16 cellular contexts compared by ENCODE assay signal in the genomic region with DNA sequence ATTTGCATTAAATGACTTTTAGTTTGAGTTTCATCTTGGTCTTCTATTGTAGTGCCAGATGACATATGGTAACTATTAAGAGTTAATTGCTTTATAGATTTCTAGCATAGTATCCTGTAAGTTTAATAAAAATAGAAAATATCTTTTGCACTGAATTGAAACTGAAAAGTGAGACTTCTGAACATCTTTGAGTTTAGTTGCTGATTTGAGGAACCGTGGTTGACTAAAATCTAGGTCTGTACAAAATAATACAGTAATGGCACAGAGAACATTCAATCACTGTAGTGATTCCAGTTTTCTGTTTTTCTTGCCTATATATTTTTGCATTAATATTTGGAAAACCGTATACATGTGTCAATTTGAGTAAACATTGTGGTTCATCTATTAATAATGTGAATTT.
A peak's percentile ranks its signal among the peaks of the same experiment; 100 is the strongest.
DNase-seq lines count a peak whose midpoint lies in the region; ATAC-seq lines count a peak whose summit lies in the region.
"Had no signal": no experiment of that assay in that cellular context is flagged by ENCODE, and none has a peak within 500 bp of the region (broad histone marks: within the 10 kb centered on the region; RNA-seq: fewer than 3 reads in every experiment).

No MANE protein-coding gene starts in this region.

- H3K27me3 ChIP-seq in ACC112 (ENCODE audit: insufficient read depth, low read length) = no peaks in the 10 kb centered on the region
- H3K27me3 ChIP-seq: BLaER1 treated with 17β-estradiol and CSF1 and Interleukin-3, amounts not matched to agents 10 nM and 100 nM had no signal

- DNase-seq in SW480 (ENCODE audit: low spot score) = no peak
- no peak for DNase-seq in activated CD4-positive, CD25-positive, alpha-beta regulatory T cell treated with anti-CD3 and anti-CD28 coated beads, Interleukin-2, amount 50 U/mL, for 72 hours
- no peak for DNase-seq in activated CD4-positive, alpha-beta memory T cell treated with anti-CD3 and anti-CD28 coated beads, Interleukin-2, amount 10 ng/mL, durations not matched to agents 7 days and 5 days
- DNase-seq: 8988T; CD8-positive, alpha-beta T cell; COR-L47; H9 had no signal

- peaks cover 4% of the 10 kb centered on the region for H3K27me3 Mint-ChIP-seq in activated CD4-positive, alpha-beta memory T cell treated with anti-CD3 and anti-CD28 coated beads, Interleukin-2, amount 10 ng/mL, durations not matched to agents 7 days and 5 days
- H3K27me3 Mint-ChIP-seq: B cell had no signal

- no peaks in the 10 kb centered on the region for H3K4me1 Mint-ChIP-seq in activated CD4-positive, alpha-beta memory T cell treated with anti-CD3 and anti-CD28 coated beads, Interleukin-2, amount 10 ng/mL, durations not matched to agents 7 days and 5 days
- H3K4me1 Mint-ChIP-seq: B cell, H9 had no signal

- ATAC-seq in GM19043 (IDR thresholded peaks at IDR 0.05; ENCODE audit: low read depth, unreplicated experiment) (peak; percentile 46), GM21717 (IDR thresholded peaks at IDR 0.05; ENCODE audit: unreplicated experiment) (peak; percentile 66), HG03066 (IDR thresholded peaks at IDR 0.05; ENCODE audit: low read depth, unreplicated experiment) (peak; percentile 50), GM19023 (IDR thresholded peaks at IDR 0.05; ENCODE audit: unreplicated experiment) (no peak)
- ATAC-seq: CD8-positive, alpha-beta T cell had no signal

- H3K36me3 Mint-ChIP-seq in activated CD4-positive, alpha-beta memory T cell treated with anti-CD3 and anti-CD28 coated beads, Interleukin-2, amount 10 ng/mL, durations not matched to agents 7 days and 5 days (ENCODE audit: low read depth) = no peaks in the 10 kb centered on the region
- H3K36me3 Mint-ChIP-seq: CD8-positive, alpha-beta T cell had no signal

- no peak overlapping the region for H3K27ac Mint-ChIP-seq in activated CD4-positive, alpha-beta memory T cell treated with anti-CD3 and anti-CD28 coated beads, Interleukin-2, amount 10 ng/mL, durations not matched to agents 7 days and 5 days
- H3K27ac Mint-ChIP-seq: B cell; CD8-positive, alpha-beta T cell; H9 had no signal

- H3K27ac ChIP-seq in ACC112 (ENCODE audit: low read depth, low read length) = no peak overlapping the region
- H3K27ac ChIP-seq: BLaER1 treated with 17β-estradiol and CSF1 and Interleukin-3, amounts not matched to agents 10 nM and 100 nM; HL-60; KMS-11 had no signal

- POLR2A ChIA-PET in activated CD4-positive, alpha-beta memory T cell treated with anti-CD3 and anti-CD28 coated beads, Interleukin-2, amount 10 ng/mL, durations not matched to agents 7 days and 5 days (lab: Charles Lee) = no interaction called here

- no peaks in the 10 kb centered on the region for H3K36me3 ChIP-seq in ACC112 (ENCODE audit: insufficient read depth, low read length)
- H3K36me3 ChIP-seq: BLaER1 treated with 17β-estradiol and CSF1 and Interleukin-3, amounts not matched to agents 10 nM and 100 nM had no signal

- H2AFZ ChIP-seq in ACC112 (ENCODE audit: low read length, unreplicated experiment) = peak overlapping the region; percentile 10

- H3K4me1 ChIP-seq in ACC112 (ENCODE audit: control insufficient read depth, insufficient read depth, low read length, unreplicated experiment) = no peaks in the 10 kb centered on the region
- H3K4me1 ChIP-seq: BLaER1 treated with 17β-estradiol and CSF1 and Interleukin-3, amounts not matched to agents 10 nM and 100 nM had no signal

- peak overlapping the region; percentile 4; the same call in 1 of the 2 replicates for H3K4me3 ChIP-seq in ACC112 (ENCODE audit: low read depth, low read length)
- H3K4me3 ChIP-seq: BLaER1 treated with 17β-estradiol and CSF1 and Interleukin-3, amounts not matched to agents 10 nM and 100 nM had no signal

- H3K4me3 Mint-ChIP-seq in activated CD4-positive, alpha-beta memory T cell treated with anti-CD3 and anti-CD28 coated beads, Interleukin-2, amount 10 ng/mL, durations not matched to agents 7 days and 5 days = no peak overlapping the region
- H3K4me3 Mint-ChIP-seq: B cell; CD8-positive, alpha-beta T cell; H9 had no signal

- H3K79me2 ChIP-seq in ACC112 (ENCODE audit: control insufficient read depth, insufficient read depth, low read length, unreplicated experiment) = no peaks in the 10 kb centered on the region

- CTCF ChIA-PET in activated CD4-positive, alpha-beta memory T cell treated with anti-CD3 and anti-CD28 coated beads, Interleukin-2, amount 10 ng/mL, durations not matched to agents 7 days and 5 days (lab: Charles Lee) = no interaction called here

- H3K9me3 Mint-ChIP-seq in activated CD4-positive, alpha-beta memory T cell treated with anti-CD3 and anti-CD28 coated beads, Interleukin-2, amount 10 ng/mL, durations not matched to agents 7 days and 5 days = no peaks in the 10 kb centered on the region
- H3K9me3 Mint-ChIP-seq: CD8-positive, alpha-beta T cell; H9 had no signal
